ENCODE assay signal across 1 cellular context in genomic region chr20:57258055-57258454, GRCh38.
TF ChIP-seq lines count a peak whose summit lies in the region.

No MANE protein-coding gene starts in this region.

TF ChIP-seq in HEK293, 187 proteins besides CTCF, POLR2A, EP300 and RAD21 (continued from another document and continues in another):
- TF ChIP-seq ZBTB44 (tag by site-specific recombination; IDR thresholded peaks at IDR 0.05): peak; percentile 97
- peak; percentile 66 for TF ChIP-seq ZEB2 (tag by site-specific recombination; IDR thresholded peaks at IDR 0.05)
- TF ChIP-seq ZNF311 (tag by site-specific recombination; IDR thresholded peaks at IDR 0.05; ENCODE audit: borderline replicate concordance): no peak
- no peak for TF ChIP-seq KLF1 (tag by site-specific recombination; IDR thresholded peaks at IDR 0.05)
- peak; percentile 32 for TF ChIP-seq SP7 (tag by site-specific recombination; IDR thresholded peaks at IDR 0.05)
- TF ChIP-seq ZBTB49 (tag by site-specific recombination; IDR thresholded peaks at IDR 0.05; ENCODE audit: low read depth): no peak
- 0 out of 2 replicates have a peak, but pooled peaks have one; percentile 2 for TF ChIP-seq KLF16 (tag by site-specific recombination; IDR thresholded peaks at IDR 0.05)
- no peak for TF ChIP-seq HOXC10 (CRISPR knock-in tag; IDR thresholded peaks at IDR 0.05)
- peak; percentile 87 for TF ChIP-seq OSR2 (tag by site-specific recombination; IDR thresholded peaks at IDR 0.05)
- TF ChIP-seq IKZF3 (tag by site-specific recombination; IDR thresholded peaks at IDR 0.05): peak; percentile 82
- TF ChIP-seq MEIS1 (CRISPR knock-in tag; IDR thresholded peaks at IDR 0.05; ENCODE audit: borderline replicate concordance): no peak
- TF ChIP-seq AEBP2 (tag by site-specific recombination; IDR thresholded peaks at IDR 0.05; ENCODE audit: borderline replicate concordance): no peak
- TF ChIP-seq PRDM6 (tag by site-specific recombination; IDR thresholded peaks at IDR 0.05): peak; percentile 93
- no peak; the same call in 1 of the 2 replicates for TF ChIP-seq ZNF513 (tag by site-specific recombination; IDR thresholded peaks at IDR 0.05)
- TF ChIP-seq ZNF274 (IDR thresholded peaks at IDR 0.05; ENCODE audit: low read length): no peak
- TF ChIP-seq ZNF274 (tag by site-specific recombination; IDR thresholded peaks at IDR 0.05; ENCODE audit: borderline replicate concordance): no peak
- TF ChIP-seq FEZF1 (tag by site-specific recombination; IDR thresholded peaks at IDR 0.05): peak; percentile 72
- peak; percentile 51 for TF ChIP-seq KLF10 (tag by site-specific recombination; IDR thresholded peaks at IDR 0.05)
- TF ChIP-seq ZNF549 (tag by site-specific recombination; IDR thresholded peaks at IDR 0.05): no peak
- TF ChIP-seq ZNF555 (tag by site-specific recombination; conservative IDR thresholded peaks at IDR 0.05): no peak
- TF ChIP-seq ZBTB7A (tag by site-specific recombination; IDR thresholded peaks at IDR 0.05; ENCODE audit: low read depth): no peak
- TF ChIP-seq ZNF488 (tag by site-specific recombination; IDR thresholded peaks at IDR 0.05): no peak
- TF ChIP-seq GLI4 (tag by site-specific recombination; IDR thresholded peaks at IDR 0.05): no peak
- TF ChIP-seq ZNF654 (tag by site-specific recombination; IDR thresholded peaks at IDR 0.05; ENCODE audit: low read depth): no peak
- no peak for TF ChIP-seq ZNF292 (tag by site-specific recombination; IDR thresholded peaks at IDR 0.05; ENCODE audit: borderline replicate concordance, low read depth)
- TF ChIP-seq ZNF529 (tag by site-specific recombination; IDR thresholded peaks at IDR 0.05; ENCODE audit: insufficient replicate concordance): no peak
- TF ChIP-seq PRDM1 (tag by site-specific recombination; IDR thresholded peaks at IDR 0.05): peak; percentile 64
- TF ChIP-seq MYNN (tag by site-specific recombination; IDR thresholded peaks at IDR 0.05; ENCODE audit: borderline replicate concordance): no peak
- TF ChIP-seq ZBTB17 (tag by site-specific recombination; IDR thresholded peaks at IDR 0.05): peak; percentile 52
- TF ChIP-seq ZNF26 (tag by site-specific recombination; IDR thresholded peaks at IDR 0.05): no peak
- TF ChIP-seq ZNF530 (tag by site-specific recombination; IDR thresholded peaks at IDR 0.05; ENCODE audit: low read depth): no peak
- 0 out of 2 replicates have a peak, but pooled peaks have one; percentile 62 for TF ChIP-seq TCF7L2 (IDR thresholded peaks at IDR 0.05; ENCODE audit: borderline replicate concordance, low read depth, low read length)
- TF ChIP-seq GLIS1 (tag by site-specific recombination; IDR thresholded peaks at IDR 0.05): peak; percentile 84
- no peak for TF ChIP-seq ZNF140 (tag by site-specific recombination; IDR thresholded peaks at IDR 0.05)
- TF ChIP-seq REPIN1 (tag by site-specific recombination; IDR thresholded peaks at IDR 0.05; ENCODE audit: low read depth): no peak
- no peak for TF ChIP-seq ELK4 (IDR thresholded peaks at IDR 0.05; ENCODE audit: borderline replicate concordance, low read depth, low read length)
- TF ChIP-seq GLIS2 (tag by site-specific recombination; IDR thresholded peaks at IDR 0.05): no peak
- no peak for TF ChIP-seq ZNF658 (tag by site-specific recombination; IDR thresholded peaks at IDR 0.05)
- no peak for TF ChIP-seq ZNF174 (tag by site-specific recombination; IDR thresholded peaks at IDR 0.05)
- TF ChIP-seq BCL6B (tag by site-specific recombination; IDR thresholded peaks at IDR 0.05): no peak
- no peak for TF ChIP-seq ZNF747 (tag by site-specific recombination; IDR thresholded peaks at IDR 0.05)
- TF ChIP-seq ZNF23 (tag by site-specific recombination; IDR thresholded peaks at IDR 0.05; ENCODE audit: borderline replicate concordance): no peak
- TF ChIP-seq ZBTB1 (tag by site-specific recombination; IDR thresholded peaks at IDR 0.05): no peak
- no peak for TF ChIP-seq ZBTB10 (tag by site-specific recombination; IDR thresholded peaks at IDR 0.05)
- peak; percentile 83 for TF ChIP-seq OVOL3 (tag by site-specific recombination; IDR thresholded peaks at IDR 0.05)
- peak; percentile 70; the same call in 1 of the 2 replicates for TF ChIP-seq TRIM28 (IDR thresholded peaks at IDR 0.05; ENCODE audit: borderline replicate concordance, low read length)
- TF ChIP-seq ZNF501 (tag by site-specific recombination; IDR thresholded peaks at IDR 0.05): no peak
- peak; percentile 96 for TF ChIP-seq ZNF561 (tag by site-specific recombination; IDR thresholded peaks at IDR 0.05; ENCODE audit: borderline replicate concordance)
- no peak for TF ChIP-seq ZFP3 (tag by site-specific recombination; IDR thresholded peaks at IDR 0.05; ENCODE audit: low read depth)
